In the genomic region with DNA sequence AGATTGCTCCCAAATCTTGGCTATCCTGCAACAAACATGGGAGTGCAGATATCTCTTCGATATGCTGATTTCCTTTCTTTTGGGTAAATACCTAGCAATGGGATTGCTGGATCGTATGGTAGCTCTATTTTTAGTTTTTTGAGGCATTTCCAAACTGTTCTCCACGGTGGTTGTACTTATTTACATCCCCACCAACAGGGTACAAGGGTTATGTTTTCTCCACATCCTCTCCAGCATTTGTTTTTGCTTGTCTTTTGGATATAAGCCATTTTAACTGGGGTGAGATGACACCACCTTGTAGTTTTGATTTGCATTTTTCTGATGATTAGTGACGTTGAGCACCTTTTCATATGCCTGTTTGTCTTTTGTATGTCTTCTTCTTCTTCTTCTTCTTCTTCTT, we compare ENCODE assay signal across 34 cellular contexts.
"Had no signal": no experiment of that assay in that cellular context is flagged by ENCODE, and none has a peak within 500 bp of the region (broad histone marks: within the 10 kb centered on the region; RNA-seq: fewer than 3 reads in every experiment).

No MANE protein-coding gene starts in this region.

- H3K27me3 ChIP-seq: adrenal gland, ascending aorta, body of pancreas, brain microvascular endothelial cell, cardiac muscle cell had no signal

- H3K9me3 ChIP-seq: adrenal gland had no signal

- ATAC-seq: activated naive CD4-positive, alpha-beta T cell treated with anti-CD3 and anti-CD28 coated beads, Interleukin-2, amount 50 U/mL, for 72 hours; activated naive CD8-positive, alpha-beta T cell treated with anti-CD3 and anti-CD28 coated beads, Interleukin-2, amount 50 U/mL, for 24 hours; activated T-cell treated with anti-CD3 and anti-CD28 coated beads, Interleukin-2, amount 50 U/mL, for 4 hours; activated T-cell treated with anti-CD3 and anti-CD28 coated beads, Interleukin-2, amount 50 U/mL, for 72 hours; activated T-helper 17 cell treated with anti-CD3 and anti-CD28 coated beads, Interleukin-2, amount 50 U/mL, for 72 hours; body of pancreas had no signal

- H3K4me3 ChIP-seq: adrenal gland, ascending aorta, body of pancreas, breast epithelium, cardiac muscle cell had no signal

- H3K4me1 ChIP-seq: adrenal gland, ascending aorta, body of pancreas, breast epithelium had no signal

- H3K36me3 ChIP-seq: adrenal gland, ascending aorta, brain microvascular endothelial cell, breast epithelium, cardiac muscle cell had no signal

- FAIRE-seq: astrocyte, bronchial epithelial cell had no signal

- H3K27ac ChIP-seq: adrenal gland, ascending aorta, body of pancreas, brain microvascular endothelial cell, breast epithelium, cardiac muscle cell had no signal

- DNase-seq: activated effector memory CD4-positive, alpha-beta T cell treated with anti-CD3 and anti-CD28 coated beads, Interleukin-2, amount 50 U/mL, for 16 hours; activated effector memory CD4-positive, alpha-beta T cell treated with Interleukin-2 at 50 U/mL for 16 hours; activated gamma-delta T cell; activated gamma-delta T cell treated with Interleukin-2 at 50 U/mL for 16 hours; activated naive CD4-positive, alpha-beta T cell; activated naive CD4-positive, alpha-beta T cell treated with anti-CD3 and anti-CD28 coated beads for 36 hours; activated naive CD4-positive, alpha-beta T cell treated with anti-CD3 and anti-CD28 coated beads, Interleukin-2, amount 10 ng/mL, durations not matched to agents 7 days and 5 days; activated naive CD4-positive, alpha-beta T cell treated with anti-CD3 and anti-CD28 coated beads, Interleukin-2, amount 50 U/mL, for 16 hours; activated naive CD4-positive, alpha-beta T cell treated with Interleukin-2 at 50 U/mL for 16 hours; activated naive CD8-positive, alpha-beta T cell treated with anti-CD3 and anti-CD28 coated beads for 36 hours; activated naive CD8-positive, alpha-beta T cell treated with anti-CD3 and anti-CD28 coated beads, Interleukin-2, amount 10 ng/mL, durations not matched to agents 7 days and 5 days; activated naive CD8-positive, alpha-beta T cell treated with anti-CD3 and anti-CD28 coated beads, Interleukin-2, amount 50 U/mL, for 24 hours; activated T-cell treated with anti-CD3 and anti-CD28 coated beads, Interleukin-2, amount 50 U/mL, for 1 hour; activated T-cell treated with anti-CD3 and anti-CD28 coated beads, Interleukin-2, amount 50 U/mL, for 24 hours; activated T-cell treated with anti-CD3 and anti-CD28 coated beads, Interleukin-2, amount 50 U/mL, for 4 hours; activated T-cell treated with anti-CD3 and anti-CD28 coated beads, Interleukin-2, amount 50 U/mL, for 48 hours; activated T-cell treated with anti-CD3 and anti-CD28 coated beads, Interleukin-2, amount 50 U/mL, for 72 hours; adrenal gland; amniotic stem cell; amygdala; anterior cingulate cortex; aorta; body of pancreas; brain microvascular endothelial cell; caudate nucleus; central memory CD4-positive, alpha-beta T cell; cerebellar nuclear complex had no signal
